14 cellular contexts compared by ENCODE assay signal in genomic region chr5:167798427-167798826, GRCh38.
DNase-seq lines count a peak whose midpoint lies in the region; ATAC-seq lines count a peak whose summit lies in the region.
"Had no signal": no experiment of that assay in that cellular context is flagged by ENCODE, and none has a peak within 500 bp of the region (broad histone marks: within the 10 kb centered on the region; RNA-seq: fewer than 3 reads in every experiment).

No MANE protein-coding gene starts in this region.

- H3K9me3 ChIP-seq in GM23248 (ENCODE audit: low read depth), result no peaks in the 10 kb centered on the region
- no peaks in the 10 kb centered on the region for H3K9me3 ChIP-seq in endocrine pancreas (ENCODE audit: control insufficient read depth, low read length)

- H2AFZ ChIP-seq in GM23248, result no peak overlapping the region

- no peak overlapping the region for H3K9ac ChIP-seq in GM23248
- H3K9ac ChIP-seq in endocrine pancreas (ENCODE audit: control insufficient read depth, insufficient read depth, low read length), result no peak overlapping the region

- DNase-seq in GM23248 (no peak), medulla oblongata (ENCODE audit: extremely low spot score) (peak; percentile 34), pons (ENCODE audit: low spot score) (peak; percentile 26), NCI-H526 (lab: John Stamatoyannopoulos, UW) (no peak), NOMO-1 treated with dmso at 0.1 percent for 144 hours (lab: John Stamatoyannopoulos, UW; ENCODE audit: unreplicated experiment) (no peak)
- DNase-seq: H9, MM.1S, NCI-H1092 treated with DMSO at 0.1 percent for 48 hours, NCI-H2227 treated with DMSO at 0.1 percent for 48 hours, NCI-H524, SHP77 treated with DMSO at 0.1 percent for 48 hours had no signal

- H3K27ac ChIP-seq in GM23248, result peak overlapping the region; percentile 39; the same call in 1 of the 2 replicates

- no peaks in the 10 kb centered on the region; the same call in 1 of the 2 replicates for H3K36me3 ChIP-seq in GM23248 (ENCODE audit: low read depth)
- no peaks in the 10 kb centered on the region for H3K36me3 ChIP-seq in endocrine pancreas (ENCODE audit: control insufficient read depth, insufficient read depth, low read length)

- no peak overlapping the region for H3K4me2 ChIP-seq in GM23248 (ENCODE audit: unreplicated experiment)

- H3F3A ChIP-seq in GM23248 (ENCODE audit: insufficient read depth), result peaks cover 15% of the 10 kb centered on the region; the same call in 1 of the 2 replicates

- no peaks in the 10 kb centered on the region for H3K27me3 ChIP-seq in GM23248 (replicated peaks; ENCODE audit: insufficient read depth)
- H3K27me3 ChIP-seq in endocrine pancreas (ENCODE audit: control insufficient read depth, insufficient read depth, low read length), result no peaks in the 10 kb centered on the region

- peaks cover 4% of the 10 kb centered on the region; the same call in 1 of the 2 replicates for H3K9me2 ChIP-seq in GM23248 (ENCODE audit: insufficient read depth)

- WGBS in GM23248 (ENCODE audit: low coverage in 1 of 2, low lambda C conversion rate in 2 of 2, missing lambda C conversion rate in 2 of 2), 2 experiments, result 82 to 83% methylated on average over 8 of the region's 8 CpGs

- H3K4me3 ChIP-seq in GM23248, result no peak overlapping the region
- peak overlapping the region; percentile 28 for H3K4me3 ChIP-seq in endocrine pancreas (ENCODE audit: control insufficient read depth, insufficient read depth, low read length)

- in situ Hi-C loops in GM23248 (cut with MboI), result no loop called here

- ATAC-seq in HG02938 (IDR thresholded peaks at IDR 0.05; ENCODE audit: unreplicated experiment) (no peak), GM19035 (IDR thresholded peaks at IDR 0.05; ENCODE audit: unreplicated experiment) (no peak)

- H3K4me1 ChIP-seq in GM23248 (ENCODE audit: insufficient read depth) (peaks cover 29% of the 10 kb centered on the region), endocrine pancreas (ENCODE audit: control insufficient read depth, insufficient read depth, low read length) (no peaks in the 10 kb centered on the region)

- H4K20me1 ChIP-seq in GM23248 (ENCODE audit: insufficient read depth), result no peaks in the 10 kb centered on the region

- H3K79me2 ChIP-seq in GM23248 (ENCODE audit: insufficient read depth), result peaks cover 64% of the 10 kb centered on the region

Comparison
In these comparisons a context has a peak if more than half of its experiments do, and no peak if none do; other contexts are left out.
1. DNase-seq: peak in medulla oblongata (single experiment) and pons (single experiment); none in GM23248 (single experiment), NCI-H526 (0 of 2) and NOMO-1 treated with dmso at 0.1 percent for 144 hours (single experiment).